ENCODE assay signal across 18 cellular contexts in the genomic region with DNA sequence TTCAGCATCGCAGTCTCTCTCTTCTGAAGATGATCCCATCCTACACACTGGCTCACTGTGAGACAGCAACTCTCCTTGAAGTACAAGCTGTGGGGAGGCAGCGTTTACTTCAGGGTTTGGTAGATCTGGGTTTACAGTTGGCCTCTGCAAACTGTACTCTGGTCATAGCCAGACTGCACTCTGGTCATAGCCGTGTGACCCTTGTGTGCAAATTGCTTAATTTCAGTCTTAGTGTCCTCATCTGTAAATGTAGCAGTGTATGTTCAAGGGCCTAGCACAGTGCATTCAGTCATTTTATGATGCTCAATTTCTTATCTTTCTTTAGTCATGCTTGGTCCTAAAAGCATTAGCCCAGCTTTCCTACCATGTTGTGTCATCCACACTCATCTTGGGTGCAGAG.
DNase-seq lines count a peak whose midpoint lies in the region; ATAC-seq lines count a peak whose summit lies in the region.
"Had no signal": no experiment of that assay in that cellular context is flagged by ENCODE, and none has a peak within 500 bp of the region (broad histone marks: within the 10 kb centered on the region; RNA-seq: fewer than 3 reads in every experiment).

No MANE protein-coding gene starts in this region.

- no peak for DNase-seq in left lobe of liver (ENCODE audit: low spot score)
- no peak for DNase-seq in neuronal stem cell (ENCODE audit: low spot score)
- DNase-seq in NCI-H2171 treated with DMSO at 0.1 percent for 48 hours (lab: John Stamatoyannopoulos, UW): no peak
- no peak for DNase-seq in central memory CD4-positive, alpha-beta T cell
- no peak for DNase-seq in NCI-H1694 treated with DMSO at 0.1 percent for 48 hours (lab: John Stamatoyannopoulos, UW)
- DNase-seq: CD8-positive, alpha-beta T cell; COR-L47; DMS153; DND-41; GF-D8; GOT3; H9; IMR-90; KBM-7 had no signal

- H3K18ac ChIP-seq in neuronal stem cell (ENCODE audit: low read length): peak overlapping the region; percentile 65

- H3K9ac ChIP-seq in neuronal stem cell (ENCODE audit: low read depth, low read length, poor library complexity): no peak overlapping the region

- no peaks in the 10 kb centered on the region for H3K27me3 ChIP-seq in neuronal stem cell (ENCODE audit: control insufficient read depth in 3 of 3, insufficient read depth in 3 of 3, low read depth in 1 of 3, low read length in 3 of 3)

- no peak overlapping the region for H3K14ac ChIP-seq in neuronal stem cell (ENCODE audit: low read length)

- H4K91ac ChIP-seq in neuronal stem cell (ENCODE audit: low read depth, low read length, poor library complexity): no peak overlapping the region

- ATAC-seq in GM19328 (IDR thresholded peaks at IDR 0.05; ENCODE audit: unreplicated experiment): peak; percentile 68
- peak; percentile 78 for ATAC-seq in HG03520 (IDR thresholded peaks at IDR 0.05; ENCODE audit: unreplicated experiment)
- ATAC-seq in left lobe of liver: peak; percentile 61
- ATAC-seq in GM18517 (IDR thresholded peaks at IDR 0.05; ENCODE audit: unreplicated experiment): no peak
- ATAC-seq: CD8-positive, alpha-beta T cell had no signal

- no peak overlapping the region for H2BK15ac ChIP-seq in neuronal stem cell (ENCODE audit: low read length)

- no peak overlapping the region for H4K8ac ChIP-seq in neuronal stem cell (ENCODE audit: low read depth, low read length)

- H3K4me2 ChIP-seq in neuronal stem cell (ENCODE audit: insufficient read depth, low read length, poor library complexity, severe bottlenecking): no peak overlapping the region

- H2BK12ac ChIP-seq in neuronal stem cell (ENCODE audit: low read length): no peak overlapping the region

- peaks cover 3 to 9% of the 10 kb centered on the region in 2 donors for H3K4me1 ChIP-seq in neuronal stem cell (ENCODE audit: control insufficient read depth in 2 of 2, insufficient read depth in 1 of 2, low read depth in 1 of 2, low read length in 2 of 2)

- no peak overlapping the region for H3K27ac ChIP-seq in neuronal stem cell (replicated peaks; ENCODE audit: low read length)
- H3K27ac ChIP-seq: 22Rv1 had no signal

- no CpG with 5 or more reads among the region's 3 CpGs for WGBS in neuronal stem cell (ENCODE audit: extremely low coverage in 2 of 2, insufficient read length in 2 of 2, insufficient replicate concordance in 1 of 2), 2 donors

- H2BK120ac ChIP-seq in neuronal stem cell (ENCODE audit: low read depth, low read length): no peak overlapping the region

- no peaks in the 10 kb centered on the region for H3K36me3 ChIP-seq in neuronal stem cell (replicated peaks in 1 of 2; ENCODE audit: control insufficient read depth in 2 of 2, insufficient read depth in 2 of 2, low read length in 2 of 2)

- no peak overlapping the region for H3K4me3 ChIP-seq in neuronal stem cell (ENCODE audit: low read length in 2 of 2)

- H2AK5ac ChIP-seq in neuronal stem cell (ENCODE audit: low read depth, low read length): no peak overlapping the region

- no peak overlapping the region for H3K23ac ChIP-seq in neuronal stem cell (ENCODE audit: low read depth, low read length, poor library complexity)

- H2BK5ac ChIP-seq in neuronal stem cell (ENCODE audit: low read length): no peak overlapping the region

- no peak overlapping the region for H3K4ac ChIP-seq in neuronal stem cell (ENCODE audit: low read length)

- H3K79me1 ChIP-seq in neuronal stem cell (ENCODE audit: low read depth, low read length): no peaks in the 10 kb centered on the region

- H2AFZ ChIP-seq in neuronal stem cell (ENCODE audit: low read length): no peak overlapping the region

- H3K9me3 ChIP-seq in neuronal stem cell (replicated peaks in 1 of 2; ENCODE audit: control insufficient read depth in 2 of 2, insufficient read depth in 1 of 2, low read depth in 1 of 2, low read length in 2 of 2): no peaks in the 10 kb centered on the region
